ENCODE assay signal across 18 cellular contexts in genomic region chr1:219676012-219676770, GRCh38.
"Had no signal": no experiment of that assay in that cellular context is flagged by ENCODE, and none has a peak within 500 bp of the region (broad histone marks: within the 10 kb centered on the region; RNA-seq: fewer than 3 reads in every experiment).

No MANE protein-coding gene starts in this region.

- H3K36me3 Mint-ChIP-seq: naive B cell; stimulated activated naive B cell treated with anti-CD40 and anti-IgM and Interleukin-4, amounts not matched to agents 10 μg/mL and 1 μg/mL and 100 μg/mL, for 72 hours; type B pancreatic cell had no signal

- ATAC-seq: foreskin keratinocyte; stimulated activated naive B cell treated with anti-CD40 and anti-IgM and Interleukin-4, amounts not matched to agents 10 μg/mL and 1 μg/mL and 100 μg/mL, for 72 hours had no signal

- H3K27ac ChIP-seq: coronary artery, epithelial cell of prostate, foreskin keratinocyte, neutrophil, right atrium auricular region had no signal

- H3K27me3 Mint-ChIP-seq: stimulated activated naive B cell treated with anti-CD40 and anti-IgM and Interleukin-4, amounts not matched to agents 10 μg/mL and 1 μg/mL and 100 μg/mL, for 72 hours; type B pancreatic cell had no signal

- H3K9me3 ChIP-seq: neutrophil, right atrium auricular region had no signal

- H3K27me3 ChIP-seq: foreskin keratinocyte, neutrophil, right atrium auricular region had no signal

- H3K4me1 Mint-ChIP-seq: naive B cell; stimulated activated naive B cell treated with anti-CD40 and anti-IgM and Interleukin-4, amounts not matched to agents 10 μg/mL and 1 μg/mL and 100 μg/mL, for 72 hours had no signal

- H3K4me3 Mint-ChIP-seq: naive B cell; stimulated activated naive B cell treated with anti-CD40 and anti-IgM and Interleukin-4, amounts not matched to agents 10 μg/mL and 1 μg/mL and 100 μg/mL, for 72 hours; type B pancreatic cell had no signal

- H3K9me3 Mint-ChIP-seq: stimulated activated naive B cell treated with anti-CD40 and anti-IgM and Interleukin-4, amounts not matched to agents 10 μg/mL and 1 μg/mL and 100 μg/mL, for 72 hours had no signal

- DNase-seq: activated naive CD4-positive, alpha-beta T cell treated with anti-CD3 and anti-CD28 coated beads, Interleukin-2, amount 50 U/mL, for 16 hours; amniotic stem cell; caudate nucleus; effector memory CD4-positive, alpha-beta T cell; foreskin keratinocyte; head of caudate nucleus; left cardiac atrium; naive B cell; small intestine; stimulated activated CD4-positive, alpha-beta T cell treated with anti-CD3 and anti-CD28 coated beads, Interleukin-1b, Interleukin-23, amount 100 ng/mL, for 48 hours; stimulated activated naive B cell treated with anti-CD40 and anti-IgM and Interleukin-4, amounts not matched to agents 10 μg/mL and 1 μg/mL and 100 μg/mL, for 72 hours; T-helper 2 cell had no signal

- H3K36me3 ChIP-seq: neutrophil, right atrium auricular region had no signal

- H3K4me3 ChIP-seq: coronary artery, lung, right atrium auricular region had no signal
